In genomic region chr13:24275041-24275440, GRCh38 we compare ENCODE assay signal across 13 cellular contexts. TPM values are rescaled to one million over a fixed set of nuclear protein-coding genes. Genes with fewer than 3 reads are reported as not detected.
DNase-seq lines count a peak whose midpoint lies in the region; ATAC-seq and TF ChIP-seq lines count a peak whose summit lies in the region.
"Had no signal": no experiment of that assay in that cellular context is flagged by ENCODE, and none has a peak within 500 bp of the region (broad histone marks: within the 10 kb centered on the region; RNA-seq: fewer than 3 reads in every experiment).

No MANE protein-coding gene starts in this region.

- peak overlapping the region; percentile 96 for H3K27ac ChIP-seq in effector memory CD4-positive, alpha-beta T cell (ENCODE audit: insufficient read depth, low read length, poor library complexity, severe bottlenecking)
- peak overlapping the region in 2 of 5 donors; percentile 3 to 59 for H3K27ac ChIP-seq in stomach

- H3K4me1 Mint-ChIP-seq in activated naive CD4-positive, alpha-beta T cell treated with anti-CD3 and anti-CD28 coated beads for 36 hours (ENCODE audit: low read depth), result peaks cover 79% of the 10 kb centered on the region
- peaks cover 89 to 95% (median 92%) of the 10 kb centered on the region in 3 donors for H3K4me1 Mint-ChIP-seq in T-cell

- H3K36me3 ChIP-seq in effector memory CD4-positive, alpha-beta T cell (ENCODE audit: control insufficient read depth, insufficient read depth, low read length), result peaks cover 3% of the 10 kb centered on the region
- H3K36me3 ChIP-seq in stomach, result peaks cover 0 to 3% (median 0%) of the 10 kb centered on the region in 4 donors
- H3K36me3 ChIP-seq in H7 (replicated peaks; ENCODE audit: control insufficient read depth, insufficient read depth, low read length), result no peaks in the 10 kb centered on the region
- H3K36me3 ChIP-seq: esophagus squamous epithelium had no signal

- no peaks in the 10 kb centered on the region for H3K9me3 Mint-ChIP-seq in activated naive CD4-positive, alpha-beta T cell treated with anti-CD3 and anti-CD28 coated beads for 36 hours
- no peaks in the 10 kb centered on the region for H3K9me3 Mint-ChIP-seq in T-cell

- no peaks in the 10 kb centered on the region for H3K27me3 Mint-ChIP-seq in activated naive CD4-positive, alpha-beta T cell treated with anti-CD3 and anti-CD28 coated beads for 36 hours (ENCODE audit: low read depth)
- no peaks in the 10 kb centered on the region for H3K27me3 Mint-ChIP-seq in T-cell

- intact Hi-C loops in activated naive CD4-positive, alpha-beta T cell treated with anti-CD3 and anti-CD28 coated beads for 36 hours (cut with micrococcal nuclease), result loop anchor here (10.0 kb wide), 1 partner anchor 650 kb away; a partner anchor contains a TSS
- intact Hi-C loops in stomach (cut with DNase I; ENCODE audit: low total_unique reads), result no loop called here

- TF ChIP-seq EP300 in stomach (IDR thresholded peaks at IDR 0.05), result no peak

- CTCF ChIA-PET in activated naive CD4-positive, alpha-beta T cell treated with anti-CD3 and anti-CD28 coated beads for 36 hours (lab: Charles Lee), result interaction anchor here (0.6 to 4.2 kb wide), 9 partner anchors 10 to 220 kb away, joined by 3 to 24 read pairs (median 5); no protein-coding TSS in a partner anchor
- CTCF ChIA-PET in T-cell (lab: Charles Lee), result interaction anchor here in 1 of 2 donors (0.6 to 2.8 kb wide), 6 partner anchors 11 to 45 kb away, joined by 4 to 16 read pairs (median 8); no protein-coding TSS in a partner anchor

- DNase-seq in activated naive CD4-positive, alpha-beta T cell treated with anti-CD3 and anti-CD28 coated beads for 36 hours, result no peak
- DNase-seq in activated naive CD4-positive, alpha-beta T cell (lab: John Stamatoyannopoulos, UW), result no peak
- DNase-seq in T-cell, result no peak
- no peak for DNase-seq in effector memory CD4-positive, alpha-beta T cell
- peak; percentile 9 for DNase-seq in stomach
- DNase-seq in H7, result no peak
- no peak for DNase-seq in A172 (ENCODE audit: low spot score)
- DNase-seq: esophagus squamous epithelium, T1000 had no signal

- ATAC-seq in T-cell (replicated peaks in 1 of 4) (no peak), HG03139 (IDR thresholded peaks at IDR 0.05; ENCODE audit: unreplicated experiment) (no peak)

- peaks cover 19% of the 10 kb centered on the region for H3K36me3 Mint-ChIP-seq in activated naive CD4-positive, alpha-beta T cell treated with anti-CD3 and anti-CD28 coated beads for 36 hours (ENCODE audit: low read depth)
- H3K36me3 Mint-ChIP-seq in T-cell, result peaks cover 19% of the 10 kb centered on the region

- TF ChIP-seq CTCF in stomach (IDR thresholded peaks at IDR 0.05), result no peak

- peaks cover 74% of the 10 kb centered on the region for H3K4me1 ChIP-seq in effector memory CD4-positive, alpha-beta T cell (ENCODE audit: control insufficient read depth, insufficient read depth, low read length, poor library complexity, severe bottlenecking)
- peaks cover 27 to 57% (median 40%) of the 10 kb centered on the region in 4 donors for H3K4me1 ChIP-seq in stomach

- H3K27me3 ChIP-seq in effector memory CD4-positive, alpha-beta T cell (replicated peaks; ENCODE audit: control insufficient read depth, insufficient read depth, low read length, poor library complexity, severe bottlenecking), result no peaks in the 10 kb centered on the region
- H3K27me3 ChIP-seq in stomach, result no peaks in the 10 kb centered on the region
- no peaks in the 10 kb centered on the region for H3K27me3 ChIP-seq in H7 (ENCODE audit: control insufficient read depth, insufficient read depth, low read length)
- H3K27me3 ChIP-seq: esophagus squamous epithelium had no signal

- H3K4me3 ChIP-seq in effector memory CD4-positive, alpha-beta T cell (ENCODE audit: insufficient read depth, low read depth, low read length, poor library complexity, severe bottlenecking), result peak overlapping the region; percentile 35
- H3K4me3 ChIP-seq in stomach (no peak overlapping the region), H7 (ENCODE audit: insufficient read depth, low read depth, low read length) (no peak overlapping the region)
- H3K4me3 ChIP-seq: esophagus squamous epithelium, skin epidermis had no signal

- POLR2A ChIA-PET in T-cell (lab: Charles Lee), result interaction anchor here (0.6 to 7.2 kb wide), 5 partner anchors 10 to 26 kb away, joined by 3 to 93 read pairs (median 13); no protein-coding TSS in a partner anchor

- no peaks in the 10 kb centered on the region for H3K9me3 ChIP-seq in effector memory CD4-positive, alpha-beta T cell (ENCODE audit: control insufficient read depth, low read length)
- H3K9me3 ChIP-seq in stomach, result no peaks in the 10 kb centered on the region
- H3K9me3 ChIP-seq: esophagus squamous epithelium had no signal

- H3K27ac Mint-ChIP-seq in activated naive CD4-positive, alpha-beta T cell treated with anti-CD3 and anti-CD28 coated beads for 36 hours, result peak overlapping the region; percentile 98
- peak overlapping the region; percentile 96 to 99 for H3K27ac Mint-ChIP-seq in T-cell

- no peak for TF ChIP-seq POLR2A in stomach (IDR thresholded peaks at IDR 0.05)

- peak overlapping the region; percentile 69 for H3K4me3 Mint-ChIP-seq in activated naive CD4-positive, alpha-beta T cell treated with anti-CD3 and anti-CD28 coated beads for 36 hours
- H3K4me3 Mint-ChIP-seq in T-cell, result peak overlapping the region; percentile 62 to 94 (median 69)

RNA-seq across cellular contexts. Expression of gene C1QTNF9, which starts 34.3 kb away (rescaled TPM):
- not detected for total RNA-seq in activated naive CD4-positive, alpha-beta T cell treated with anti-CD3 and anti-CD28 coated beads for 36 hours
- total RNA-seq in T-cell, result under 1 TPM in 1 of 5 donors, not detected in 4; 0.23 TPM
- total RNA-seq in stomach, result 1 to 10 TPM in 1 of 5 donors, under 1 TPM in 1, not detected in 3; 0.37 to 2.3 TPM
- under 1 TPM in 2 of 3 donors, not detected in 1; 0.08 to 0.25 TPM for polyA plus RNA-seq in stomach
- total RNA-seq in H7 (2014; rRNA removed; shearing (Covaris generic)), result 0.10 TPM in 1 of 2 replicates, not detected in the other
- not detected in 2 replicates for total RNA-seq in A172 (2014; rRNA removed; shearing (Covaris generic))
- total RNA-seq: Daoy, esophagus squamous epithelium, M059J had no signal
